ENCODE assay signal across 16 cellular contexts in the genomic region with DNA sequence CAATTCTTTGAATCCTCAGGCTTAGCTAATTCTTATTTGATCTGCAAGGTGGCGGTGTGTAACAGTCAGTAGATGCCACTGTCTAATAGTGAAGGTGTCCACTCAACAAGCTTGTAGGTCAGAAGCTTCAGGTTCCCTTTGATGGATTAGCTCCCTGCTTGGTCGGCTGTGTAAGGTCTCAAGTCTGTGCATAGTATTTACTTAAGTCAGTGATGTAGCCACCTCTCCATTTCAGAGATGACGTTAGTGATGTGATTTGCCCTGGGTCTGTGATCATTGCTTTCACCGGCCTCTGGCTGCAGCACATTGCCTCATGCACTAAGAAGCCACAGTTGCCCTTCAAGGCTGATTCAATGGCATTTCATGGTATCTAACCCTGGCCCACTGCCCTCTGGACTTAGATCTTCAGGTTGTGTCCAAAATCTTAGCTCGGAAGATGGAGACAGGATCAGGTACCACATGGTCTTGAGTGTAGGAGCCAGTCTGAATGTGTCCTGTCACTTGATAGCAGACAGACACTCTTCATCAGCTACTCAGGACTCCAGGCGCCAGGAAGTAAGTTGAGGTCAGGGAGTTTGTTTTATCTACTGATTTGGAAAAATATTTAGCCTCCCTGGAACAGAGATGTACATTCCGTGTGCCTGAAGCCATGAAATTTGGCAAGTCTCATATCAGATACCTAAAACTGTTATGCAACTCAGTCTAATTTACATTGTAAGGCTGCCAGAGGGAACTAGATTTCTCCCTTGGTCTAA. TPM values are rescaled to one million over a fixed set of nuclear protein-coding genes. Genes with fewer than 3 reads are reported as not detected.
DNase-seq lines count a peak whose midpoint lies in the region; ATAC-seq and TF ChIP-seq lines count a peak whose summit lies in the region.
"Had no signal": no experiment of that assay in that cellular context is flagged by ENCODE, and none has a peak within 500 bp of the region (broad histone marks: within the 10 kb centered on the region; RNA-seq: fewer than 3 reads in every experiment).

No MANE protein-coding gene starts in this region.

- no peaks in the 10 kb centered on the region for H3K36me3 Mint-ChIP-seq in Calu3 (ENCODE audit: insufficient read depth, unreplicated experiment)
- H3K36me3 Mint-ChIP-seq: mesothelial cell of epicardium had no signal

- no peak for TF ChIP-seq CTCF in Calu3 (IDR thresholded peaks at IDR 0.05; ENCODE audit: unreplicated experiment)
- no peak for TF ChIP-seq CTCF in omental fat pad (IDR thresholded peaks at IDR 0.05)

- H3K4me1 Mint-ChIP-seq in Calu3 (ENCODE audit: low read depth, unreplicated experiment), result no peaks in the 10 kb centered on the region
- H3K4me1 Mint-ChIP-seq: B cell had no signal

- DNase-seq in Calu3, result peak; percentile 20
- DNase-seq in NCI-H69 (lab: John Stamatoyannopoulos, UW), result peak; percentile 23
- DNase-seq in fibroblast of gingiva (ENCODE audit: low read depth), result peak; percentile 26
- no peak for DNase-seq in omental fat pad (ENCODE audit: low spot score)
- DNase-seq in NCI-H1694 (lab: John Stamatoyannopoulos, UW), result no peak
- DNase-seq in NCI-H774 (lab: John Stamatoyannopoulos, UW), result no peak
- DNase-seq in HPDE6-E6E7 (ENCODE audit: extremely low spot score), result no peak
- DNase-seq: activated gamma-delta T cell treated with Interleukin-2 at 50 U/mL for 16 hours; body of pancreas; DMS79 treated with DMSO at 0.1 percent for 48 hours; nucleus accumbens; stimulated activated CD4-positive, alpha-beta T cell treated with anti-CD3 and anti-CD28 coated beads, Interleukin-12 subunit alpha, Interleukin-12 subunit beta, amount 100 ng/mL, for 4 hours; stomach had no signal

- intact Hi-C loops in Calu3 (cut with micrococcal nuclease; ENCODE audit: unreplicated experiment), result loop anchor here (2.0 to 10.0 kb wide), 4 partner anchors 79 to 797 kb away; no protein-coding TSS in a partner anchor

- CTCF ChIA-PET in Calu3 (lab: Charles Lee), result interaction anchor here (0.6 to 0.9 kb wide), 3 partner anchors 80 to 289 kb away, joined by 3 to 4 read pairs (median 4); no protein-coding TSS in a partner anchor

- H3K4me3 Mint-ChIP-seq in Calu3 (ENCODE audit: low read depth, unreplicated experiment), result no peak overlapping the region
- H3K4me3 Mint-ChIP-seq: B cell, mesothelial cell of epicardium had no signal

- no peak overlapping the region for H3K27ac Mint-ChIP-seq in Calu3 (ENCODE audit: unreplicated experiment)
- H3K27ac Mint-ChIP-seq: B cell, mesothelial cell of epicardium had no signal

- H3K27me3 Mint-ChIP-seq in Calu3 (ENCODE audit: unreplicated experiment), result peaks cover 1% of the 10 kb centered on the region

- ATAC-seq in omental fat pad (ENCODE audit: low FRiP score) (peak; percentile 62), GM19351 (IDR thresholded peaks at IDR 0.05; ENCODE audit: unreplicated experiment) (no peak)
- ATAC-seq: body of pancreas had no signal

- no peaks in the 10 kb centered on the region for H3K9me3 Mint-ChIP-seq in Calu3 (ENCODE audit: low read depth, unreplicated experiment)

- BruUV-seq in Calu3 (replicated peaks; lab: Mats Ljungman, UMichigan), result no TSS peak

RNA-seq across cellular contexts. Expression of gene SUB1, which starts 42.9 kb away (rescaled TPM):
- 312 and 334 TPM in 2 replicates for total RNA-seq in Calu3 (2022)
- total RNA-seq in omental fat pad, result 100 to 1,000 TPM; 202 to 235 (median 223) TPM

Comparison
In these comparisons a context has a peak if more than half of its experiments do, and no peak if none do; other contexts are left out.
1. DNase-seq: peak in Calu3 (single experiment), NCI-H69 (single experiment) and fibroblast of gingiva (single experiment); none in omental fat pad (single experiment), NCI-H1694 (single experiment), NCI-H774 (single experiment) and HPDE6-E6E7 (single experiment).